Comparison of ENCODE assay signal across 8 cellular contexts in genomic region chr12:49059063-49059384, GRCh38. TPM values are rescaled to one million over a fixed set of nuclear protein-coding genes. Genes with fewer than 3 reads are reported as not detected.
A peak's percentile ranks its signal among the peaks of the same experiment; 100 is the strongest.
DNase-seq lines count a peak whose midpoint lies in the region; ATAC-seq and TF ChIP-seq lines count a peak whose summit lies in the region.

No MANE protein-coding gene starts in this region.

- ATAC-seq in GM19351 (IDR thresholded peaks at IDR 0.05; ENCODE audit: unreplicated experiment), result no peak

- H3K36me3 ChIP-seq in DOHH2 (ENCODE audit: control insufficient read depth, low read length) (peaks cover 41% of the 10 kb centered on the region), PC-9 (ENCODE audit: low read depth) (peaks cover 6% of the 10 kb centered on the region; the same call in 1 of the 2 replicates), trophoblast cell (ENCODE audit: control insufficient read depth in 1 of 2, insufficient read depth in 2 of 2, low read length in 2 of 2) (peaks cover 10 to 18% of the 10 kb centered on the region in 2 experiments)

- H3K4me3 ChIP-seq in DOHH2 (ENCODE audit: low read length) (peak overlapping the region; percentile 92), PC-9 (peak overlapping the region; percentile 87), epithelial cell of proximal tubule (ENCODE audit: low read depth, low read length) (peak overlapping the region; percentile 90), trophoblast cell (ENCODE audit: low read depth, low read length) (peak overlapping the region; percentile 92)

- BruUV-seq in PC-9 (replicated peaks; lab: Mats Ljungman, UMichigan), result no TSS peak

- H3K4me1 ChIP-seq in DOHH2 (ENCODE audit: control insufficient read depth, low read length), result peaks cover 40% of the 10 kb centered on the region
- peaks cover 34% of the 10 kb centered on the region for H3K4me1 ChIP-seq in PC-9 (replicated peaks; ENCODE audit: insufficient read depth)
- peaks cover 14 to 24% of the 10 kb centered on the region in 2 experiments for H3K4me1 ChIP-seq in trophoblast cell (ENCODE audit: control insufficient read depth in 1 of 2, insufficient read depth in 2 of 2, low read length in 2 of 2)

- H3K27ac ChIP-seq in DOHH2 (ENCODE audit: low read depth, low read length) (peak overlapping the region; percentile 76; the same call in 1 of the 2 replicates), PC-9 (no peak overlapping the region), trophoblast cell (ENCODE audit: low read depth, low read length) (no peak overlapping the region)

- H3K4me2 ChIP-seq in DOHH2 (ENCODE audit: low read length) (peak overlapping the region; percentile 82), PC-9 (peak overlapping the region; percentile 100), trophoblast cell (ENCODE audit: low read length) (peak overlapping the region; percentile 86)

- H3F3A ChIP-seq in DOHH2 (ENCODE audit: control insufficient read depth, insufficient read depth) (peaks cover 6% of the 10 kb centered on the region; the same call in 1 of the 2 replicates), PC-9 (ENCODE audit: insufficient read depth, low read depth) (no peaks in the 10 kb centered on the region; the same call in 1 of the 2 replicates)

- H4K20me1 ChIP-seq in DOHH2 (ENCODE audit: control insufficient read depth, insufficient read depth, low read depth, low read length), result peaks cover 34% of the 10 kb centered on the region
- H4K20me1 ChIP-seq in PC-9 (ENCODE audit: insufficient read depth), result peaks cover 49% of the 10 kb centered on the region

- peak overlapping the region; percentile 97 for H4K8ac ChIP-seq in trophoblast cell (ENCODE audit: low read depth, low read length)

- no peaks in the 10 kb centered on the region for H3K9me2 ChIP-seq in DOHH2 (replicated peaks; ENCODE audit: control insufficient read depth, low read length)
- no peaks in the 10 kb centered on the region for H3K9me2 ChIP-seq in PC-9 (ENCODE audit: insufficient read depth)

- peak overlapping the region; percentile 98 for H4K91ac ChIP-seq in trophoblast cell (ENCODE audit: low read depth, low read length)

- POLR2A ChIA-PET in PC-9 (lab: Charles Lee; ENCODE audit: unreplicated experiment), result no interaction called here
- POLR2A ChIA-PET in HEK293T (lab: Yijun Ruan, JAX), result interaction anchor here (0.5 to 5.2 kb wide), 7 partner anchors 10 to 176 kb away, joined by 3 to 50 read pairs (median 3); partner anchors contain the start of genes ARF3, RHEBL1 and TUBA1B

- no CpG with 5 or more reads among the region's 3 CpGs for WGBS in trophoblast cell (ENCODE audit: extremely low coverage, insufficient coverage, insufficient read length)

- H2BK5ac ChIP-seq in trophoblast cell (ENCODE audit: low read depth, low read length, poor library complexity), result peak overlapping the region; percentile 70

- H4K12ac ChIP-seq in trophoblast cell (ENCODE audit: low read depth, low read length), result peak overlapping the region; percentile 36

- DNase-seq in PC-9, result no peak
- no peak for DNase-seq in epithelial cell of proximal tubule (ENCODE audit: low read depth)
- no peak for DNase-seq in trophoblast cell
- no peak for DNase-seq in SKM-1 treated with dmso at 0.1 percent for 144 hours (lab: John Stamatoyannopoulos, UW; ENCODE audit: unreplicated experiment)
- DNase-seq in occipital lobe (lab: John Stamatoyannopoulos, UW), result no peak
- no peak for DNase-seq in HEK293T (ENCODE audit: extremely low spot score)

- peak overlapping the region; percentile 94 for H3K14ac ChIP-seq in trophoblast cell (ENCODE audit: low read length)

- peak overlapping the region; percentile 99 for H3K9ac ChIP-seq in trophoblast cell (ENCODE audit: low read length)

- H3K9me3 ChIP-seq in DOHH2 (ENCODE audit: control insufficient read depth, insufficient read depth, low read length), result no peaks in the 10 kb centered on the region
- H3K9me3 ChIP-seq in PC-9 (ENCODE audit: insufficient read depth, low read depth), result no peaks in the 10 kb centered on the region
- H3K9me3 ChIP-seq in trophoblast cell (ENCODE audit: insufficient read depth, low read depth, low read length), result no peaks in the 10 kb centered on the region

- H3K27me3 ChIP-seq in DOHH2 (ENCODE audit: control insufficient read depth, low read length), result no peaks in the 10 kb centered on the region
- no peaks in the 10 kb centered on the region for H3K27me3 ChIP-seq in PC-9 (ENCODE audit: insufficient read depth, low read depth)
- H3K27me3 ChIP-seq in trophoblast cell (ENCODE audit: insufficient read depth, low read length), result no peaks in the 10 kb centered on the region

- intact Hi-C loops in PC-9 (cut with micrococcal nuclease; ENCODE audit: unreplicated experiment), result loop anchor here (5.0 kb wide), 1 partner anchor 42 kb away; the partner anchor contains the start of gene PRKAG1

- H3K18ac ChIP-seq in trophoblast cell (ENCODE audit: low read length), result no peak overlapping the region

- no peak for TF ChIP-seq CTCF in DOHH2 (IDR thresholded peaks at IDR 0.05; ENCODE audit: low read depth, low read length, poor library complexity, severe bottlenecking)
- TF ChIP-seq CTCF in PC-9 (conservative IDR thresholded peaks at IDR 0.05), result no peak
- no peak for TF ChIP-seq CTCF in epithelial cell of proximal tubule (conservative IDR thresholded peaks at IDR 0.05; ENCODE audit: low read depth, low read length)

- peak overlapping the region; percentile 100 for H3K4ac ChIP-seq in trophoblast cell (ENCODE audit: low read depth, low read length)

- peaks cover 18% of the 10 kb centered on the region for H3K79me1 ChIP-seq in trophoblast cell (ENCODE audit: low read length)

- H3K23ac ChIP-seq in trophoblast cell (ENCODE audit: low read length), result no peak overlapping the region

- CTCF ChIA-PET in PC-9 (lab: Charles Lee) (interaction anchor here (0.6 kb wide), 1 partner anchor 1328 kb away, joined by 3 read pairs; no protein-coding TSS in a partner anchor), HEK293T (lab: Yijun Ruan, JAX) (interaction anchor here (0.8 to 4.0 kb wide), 4 partner anchors 15 to 244 kb away, joined by 3 to 19 read pairs (median 6); no protein-coding TSS in a partner anchor)

- H2AFZ ChIP-seq in PC-9, result no peak overlapping the region
- no peak overlapping the region for H2AFZ ChIP-seq in trophoblast cell (ENCODE audit: insufficient read depth, low read length, poor library complexity)

- no peak overlapping the region for H2BK120ac ChIP-seq in trophoblast cell (ENCODE audit: insufficient read depth, low read length, poor library complexity)

- no peak overlapping the region for H2BK12ac ChIP-seq in trophoblast cell (ENCODE audit: low read length)

- H2AK5ac ChIP-seq in trophoblast cell (ENCODE audit: low read length), result peak overlapping the region; percentile 96

- H3K79me2 ChIP-seq in DOHH2 (ENCODE audit: control insufficient read depth, low read length), result peaks cover 79% of the 10 kb centered on the region
- peaks cover 68% of the 10 kb centered on the region for H3K79me2 ChIP-seq in PC-9 (ENCODE audit: low read depth)
- peaks cover 38% of the 10 kb centered on the region for H3K79me2 ChIP-seq in trophoblast cell (ENCODE audit: control insufficient read depth, insufficient read depth, low read length, poor library complexity)

TF ChIP-seq in HEK293T, 16 proteins besides CTCF, POLR2A, EP300 and RAD21:
- TF ChIP-seq HDGF (IDR thresholded peaks at IDR 0.05; ENCODE audit: borderline replicate concordance), result no peak
- TF ChIP-seq SP1 (IDR thresholded peaks at IDR 0.05), result no peak
- TF ChIP-seq BHLHE40 (IDR thresholded peaks at IDR 0.05; ENCODE audit: borderline replicate concordance), result no peak
- TF ChIP-seq CTBP1 (IDR thresholded peaks at IDR 0.05; ENCODE audit: borderline replicate concordance), result no peak
- TF ChIP-seq, protein P1, sequence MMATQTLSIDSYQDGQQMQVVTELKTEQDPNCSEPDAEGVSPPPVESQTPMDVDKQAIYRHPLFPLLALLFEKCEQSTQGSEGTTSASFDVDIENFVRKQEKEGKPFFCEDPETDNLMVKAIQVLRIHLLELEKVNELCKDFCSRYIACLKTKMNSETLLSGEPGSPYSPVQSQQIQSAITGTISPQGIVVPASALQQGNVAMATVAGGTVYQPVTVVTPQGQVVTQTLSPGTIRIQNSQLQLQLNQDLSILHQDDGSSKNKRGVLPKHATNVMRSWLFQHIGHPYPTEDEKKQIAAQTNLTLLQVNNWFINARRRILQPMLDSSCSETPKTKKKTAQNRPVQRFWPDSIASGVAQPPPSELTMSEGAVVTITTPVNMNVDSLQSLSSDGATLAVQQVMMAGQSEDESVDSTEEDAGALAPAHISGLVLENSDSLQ (IDR thresholded peaks at IDR 0.05), result no peak
- TF ChIP-seq FOXM1 (IDR thresholded peaks at IDR 0.05; ENCODE audit: borderline replicate concordance), result no peak
- no peak for TF ChIP-seq SUZ12 (IDR thresholded peaks at IDR 0.05)

RNA-seq across cellular contexts. Expression of gene KMT2D, which starts 1.6 kb away (rescaled TPM):
- total RNA-seq in PC-9 (2021), result 94.0 and 97.9 TPM in 2 replicates
- total RNA-seq in epithelial cell of proximal tubule, result 16.6 and 17.2 TPM in 2 replicates
- 21.1 and 21.8 TPM in 2 replicates for polyA plus RNA-seq in trophoblast cell (2013)
- total RNA-seq in occipital lobe, result 17.6 TPM

RNA-seq across cellular contexts. Expression of gene RHEBL1, which starts 10.8 kb away (rescaled TPM):
- 2.9 and 3.4 TPM in 2 replicates for total RNA-seq in PC-9 (2021)
- 1.6 and 2.3 TPM in 2 replicates for total RNA-seq in epithelial cell of proximal tubule
- polyA plus RNA-seq in trophoblast cell (2013), result 0.89 and 1.0 TPM in 2 replicates
- total RNA-seq in occipital lobe, result 0.78 TPM

RNA-seq across cellular contexts. Expression of gene DHH, which starts 35.6 kb away (rescaled TPM):
- total RNA-seq in PC-9 (2021) (0.13 and 0.28 TPM in 2 replicates), epithelial cell of proximal tubule (0.14 and 0.52 TPM in 2 replicates), occipital lobe (0.47 TPM)
- polyA plus RNA-seq in trophoblast cell (2013), result 0.11 and 0.12 TPM in 2 replicates

RNA-seq across cellular contexts. Expression of gene PRKAG1, which starts 40.4 kb away (rescaled TPM):
- total RNA-seq in PC-9 (2021), result 48.8 and 53.6 TPM in 2 replicates
- 50.7 and 68.5 TPM in 2 replicates for total RNA-seq in epithelial cell of proximal tubule
- 44.8 and 45.0 TPM in 2 replicates for polyA plus RNA-seq in trophoblast cell (2013)
- total RNA-seq in occipital lobe, result 27.9 TPM

RNA-seq across cellular contexts. Expression of gene LMBR1L, which starts 51.6 kb away (rescaled TPM):
- total RNA-seq in PC-9 (2021) (53.9 and 63.3 TPM in 2 replicates), epithelial cell of proximal tubule (21.8 and 37.8 TPM in 2 replicates), occipital lobe (90.8 TPM)
- polyA plus RNA-seq in trophoblast cell (2013), result 29.4 and 33.5 TPM in 2 replicates
